Comparison of ENCODE assay signal across 9 cellular contexts in genomic region chr1:48688102-48688760, GRCh38.
DNase-seq lines count a peak whose midpoint lies in the region; ATAC-seq and TF ChIP-seq lines count a peak whose summit lies in the region.
"Had no signal": no experiment of that assay in that cellular context is flagged by ENCODE, and none has a peak within 500 bp of the region (broad histone marks: within the 10 kb centered on the region; RNA-seq: fewer than 3 reads in every experiment).

No MANE protein-coding gene starts in this region.

- H2AK9ac ChIP-seq in IMR-90 (replicated peaks; ENCODE audit: low read depth, low read length, poor library complexity), result no peak overlapping the region

- H2AFZ ChIP-seq in IMR-90 (replicated peaks; ENCODE audit: low read length, poor library complexity), result no peak overlapping the region

- in situ Hi-C loops in IMR-90 (cut with MboI; ENCODE audit: low sequenced_read_pairs), result loop anchor here (25.0 kb wide), 1 partner anchor 576 kb away; no protein-coding TSS in a partner anchor

- H3K36me3 ChIP-seq in IMR-90 (ENCODE audit: control insufficient read depth, insufficient read depth, low read length), result no peaks in the 10 kb centered on the region
- H3K36me3 ChIP-seq in CD4-positive, alpha-beta memory T cell (ENCODE audit: insufficient read depth, low read length), result no peaks in the 10 kb centered on the region

- H3K4me3 Mint-ChIP-seq in CD4-positive, alpha-beta memory T cell, result no peak overlapping the region
- H3K4me3 Mint-ChIP-seq: activated naive CD4-positive, alpha-beta T cell treated with anti-CD3 and anti-CD28 coated beads for 36 hours had no signal

- H3K9me3 ChIP-seq in IMR-90 (ENCODE audit: control insufficient read depth, insufficient read depth, low read length), result no peaks in the 10 kb centered on the region
- H3K9me3 ChIP-seq in CD4-positive, alpha-beta memory T cell (ENCODE audit: control insufficient read depth in 1 of 2, low read length in 2 of 2), result no peaks in the 10 kb centered on the region

- dilution Hi-C loops in IMR-90 (cut with HindIII; ENCODE audit: low sequenced_read_pairs, unreplicated experiment), result no loop called here

- peak; percentile 56 for ATAC-seq in GM21423 (IDR thresholded peaks at IDR 0.05; ENCODE audit: unreplicated experiment)
- peak; percentile 53; the same call in 1 of the 2 replicates for ATAC-seq in IMR-90 (ENCODE audit: low read depth)

- no peak overlapping the region for H3K9ac ChIP-seq in IMR-90 (ENCODE audit: low read depth, low read length)

- WGBS in IMR-90 (ENCODE audit: extremely low coverage in 2 of 2, insufficient read length in 1 of 2), 2 experiments, result 17% methylated on average over 1 of the region's 3 CpGs; no CpG with 5 or more reads in 1 of the 2 experiments

- no peak overlapping the region for H3K4ac ChIP-seq in IMR-90 (ENCODE audit: low read depth, low read length)

- H2BK15ac ChIP-seq in IMR-90 (ENCODE audit: low read depth, low read length), result no peak overlapping the region

- POLR2A ChIA-PET in IMR-90 (lab: Charles Lee; ENCODE audit: unreplicated experiment), result interaction anchor here (0.6 kb wide), 1 partner anchor 14 kb away, joined by 8 read pairs; no protein-coding TSS in a partner anchor
- POLR2A ChIA-PET in CD4-positive, alpha-beta memory T cell (lab: Charles Lee; ENCODE audit: partially characterized antibody), result no interaction called here

- H3K4me3 ChIP-seq in IMR-90 (ENCODE audit: insufficient read depth, low read depth, low read length) (no peak overlapping the region), fibroblast of villous mesenchyme (ENCODE audit: low read depth, low read length) (no peak overlapping the region)
- H3K4me3 ChIP-seq in CD4-positive, alpha-beta memory T cell (ENCODE audit: low read length in 2 of 2), result no peak overlapping the region

- 0 out of 2 replicates have a peak, but pooled peaks have one; percentile 10 for TF ChIP-seq CTCF in IMR-90 (conservative IDR thresholded peaks at IDR 0.05; ENCODE audit: low read depth, low read length)
- peak; percentile 33 for TF ChIP-seq CTCF in fibroblast of villous mesenchyme (IDR thresholded peaks at IDR 0.05; ENCODE audit: insufficient read depth, low read depth, low read length)

- no peak overlapping the region for H2BK20ac ChIP-seq in IMR-90 (ENCODE audit: low read depth, low read length)

- intact Hi-C loops in IMR-90 (cut with micrococcal nuclease), result no loop called here
- intact Hi-C loops in CD4-positive, alpha-beta memory T cell (cut with micrococcal nuclease), result no loop called here

- CTCF ChIA-PET in IMR-90 (lab: Yijun Ruan, JAX), result interaction anchor here (0.6 kb wide), 2 partner anchors 182 to 1174 kb away, joined by 3 to 5 read pairs; no protein-coding TSS in a partner anchor
- CTCF ChIA-PET in CD4-positive, alpha-beta memory T cell (lab: Charles Lee; ENCODE audit: partially characterized antibody), result interaction anchor here (0.7 to 2.9 kb wide), 4 partner anchors 8 to 20 kb away, joined by 3 to 9 read pairs (median 4); no protein-coding TSS in a partner anchor

- H2AK5ac ChIP-seq in IMR-90 (ENCODE audit: low read depth, low read length), result no peak overlapping the region

- no peaks in the 10 kb centered on the region for H3K79me1 ChIP-seq in IMR-90 (ENCODE audit: low read depth in 1 of 2, low read length in 2 of 2)

- H3K56ac ChIP-seq in IMR-90 (ENCODE audit: extremely low read depth, insufficient read depth, low read length), result no peak overlapping the region

- no peaks in the 10 kb centered on the region for H3K9me3 Mint-ChIP-seq in CD4-positive, alpha-beta memory T cell
- H3K9me3 Mint-ChIP-seq: activated naive CD4-positive, alpha-beta T cell treated with anti-CD3 and anti-CD28 coated beads for 36 hours had no signal

- no peak for TF ChIP-seq RAD21 in IMR-90 (IDR thresholded peaks at IDR 0.05; ENCODE audit: low read length)

- no TSS peak for BruUV-seq in IMR-90 (replicated peaks; lab: Mats Ljungman, UMichigan)

- H3K27ac ChIP-seq in IMR-90 (ENCODE audit: insufficient read depth, low read length), result no peak overlapping the region
- H3K27ac ChIP-seq in CD4-positive, alpha-beta memory T cell (ENCODE audit: low read depth, low read length), result no peak overlapping the region

- no peak overlapping the region for H3K27ac Mint-ChIP-seq in CD4-positive, alpha-beta memory T cell
- H3K27ac Mint-ChIP-seq: activated naive CD4-positive, alpha-beta T cell treated with anti-CD3 and anti-CD28 coated beads for 36 hours had no signal

- H3K4me2 ChIP-seq in IMR-90 (ENCODE audit: low read depth, low read length), result no peak overlapping the region

- no peak overlapping the region for H4K5ac ChIP-seq in IMR-90 (ENCODE audit: low read depth, low read length)

- peak; percentile 37 for DNase-seq in DMS114 treated with DMSO at 0.1 percent for 48 hours (lab: John Stamatoyannopoulos, UW; ENCODE audit: unreplicated experiment)
- no peak for DNase-seq in IMR-90
- DNase-seq in fibroblast of villous mesenchyme (ENCODE audit: low read depth), result no peak
- DNase-seq in CD4-positive, alpha-beta memory T cell, result no peak
- no peak for DNase-seq in NCI-H510A treated with DMSO at 0.1 percent for 48 hours (lab: John Stamatoyannopoulos, UW)
- DNase-seq in activated effector memory CD4-positive, alpha-beta T cell treated with Interleukin-2 at 50 U/mL for 16 hours, result no peak
- no peak for DNase-seq in effector CD4-positive, alpha-beta T cell
- DNase-seq: activated naive CD4-positive, alpha-beta T cell treated with anti-CD3 and anti-CD28 coated beads for 36 hours had no signal

- no peak overlapping the region for H3K18ac ChIP-seq in IMR-90 (ENCODE audit: low read depth, low read length)

- no peak overlapping the region for H2BK5ac ChIP-seq in IMR-90 (ENCODE audit: low read depth, low read length, poor library complexity, severe bottlenecking)

- no peaks in the 10 kb centered on the region; the same call in 1 of the 2 replicates for H3K27me3 ChIP-seq in IMR-90 (ENCODE audit: control insufficient read depth, insufficient read depth, low read length)
- H3K27me3 ChIP-seq in CD4-positive, alpha-beta memory T cell (ENCODE audit: insufficient read depth, low read length), result no peaks in the 10 kb centered on the region

- no peak overlapping the region for H4K91ac ChIP-seq in IMR-90 (ENCODE audit: insufficient read depth, low read depth, low read length)

- H3K4me1 Mint-ChIP-seq in CD4-positive, alpha-beta memory T cell, result no peaks in the 10 kb centered on the region

- H3K36me3 Mint-ChIP-seq in CD4-positive, alpha-beta memory T cell, result no peaks in the 10 kb centered on the region

- no peak for TF ChIP-seq POLR2A in IMR-90 (IDR thresholded peaks at IDR 0.05; ENCODE audit: low read depth, low read length)

- H3K9me1 ChIP-seq in IMR-90 (ENCODE audit: insufficient read depth, low read length), result no peaks in the 10 kb centered on the region

- no peak overlapping the region for H4K8ac ChIP-seq in IMR-90 (ENCODE audit: low read depth in 2 of 2, low read length in 2 of 2)

- peaks cover 0 to 7% of the 10 kb centered on the region in 2 donors for H3K27me3 Mint-ChIP-seq in CD4-positive, alpha-beta memory T cell

- no peaks in the 10 kb centered on the region for H3K4me1 ChIP-seq in IMR-90 (ENCODE audit: control insufficient read depth, insufficient read depth, low read length)
- H3K4me1 ChIP-seq in CD4-positive, alpha-beta memory T cell (ENCODE audit: insufficient read depth, low read length), result no peaks in the 10 kb centered on the region

- H2BK120ac ChIP-seq in IMR-90 (ENCODE audit: low read depth, low read length), result no peak overlapping the region

- H4K20me1 ChIP-seq in IMR-90 (ENCODE audit: insufficient read depth, low read length), result no peaks in the 10 kb centered on the region

- H3K14ac ChIP-seq in IMR-90 (replicated peaks; ENCODE audit: low read depth, low read length), result no peak overlapping the region

- no peak overlapping the region for H3K23ac ChIP-seq in IMR-90 (ENCODE audit: low read depth, low read length)

TF ChIP-seq in IMR-90, 13 proteins besides CTCF, POLR2A, EP300 and RAD21:
- TF ChIP-seq ELK1 (IDR thresholded peaks at IDR 0.05; ENCODE audit: borderline replicate concordance, low read depth, low read length) (no peak), RFX5 (IDR thresholded peaks at IDR 0.05; ENCODE audit: low read depth, low read length) (no peak), RCOR1 (IDR thresholded peaks at IDR 0.05; ENCODE audit: insufficient replicate concordance, low read length) (no peak), MXI1 (IDR thresholded peaks at IDR 0.05; ENCODE audit: borderline replicate concordance, low read depth, low read length) (no peak), SMC3 (IDR thresholded peaks at IDR 0.05; ENCODE audit: low read depth, low read length) (no peak), NFE2L2 (IDR thresholded peaks at IDR 0.05; ENCODE audit: low read depth, low read length) (no peak), FOS (IDR thresholded peaks at IDR 0.05; ENCODE audit: low read depth, low read length) (no peak), MAZ (IDR thresholded peaks at IDR 0.05; ENCODE audit: borderline replicate concordance, low read depth, low read length) (no peak), CHD1 (IDR thresholded peaks at IDR 0.05; ENCODE audit: low read depth, low read length) (no peak), MAFK (IDR thresholded peaks at IDR 0.05; ENCODE audit: low read depth, low read length) (no peak), USF2 (IDR thresholded peaks at IDR 0.05; ENCODE audit: low read depth, low read length) (no peak), CEBPB (IDR thresholded peaks at IDR 0.05; ENCODE audit: low read depth, low read length) (no peak), BHLHE40 (IDR thresholded peaks at IDR 0.05; ENCODE audit: low read depth, low read length) (no peak)
TF ChIP-seq in IMR-90: peak in this region for 0.
